In genomic region chr15:56991017-56991416, GRCh38 we compare ENCODE assay signal across 7 cellular contexts.
"Had no signal": no experiment of that assay in that cellular context is flagged by ENCODE, and none has a peak within 500 bp of the region (broad histone marks: within the 10 kb centered on the region; RNA-seq: fewer than 3 reads in every experiment).

No MANE protein-coding gene starts in this region.

- H3K4me3 Mint-ChIP-seq: GM23338, H9, HFFc6, IgD-negative memory B cell had no signal

- H3K4me3 ChIP-seq: GM23338 had no signal

- H3K27me3 Mint-ChIP-seq: IgD-negative memory B cell had no signal

- ATAC-seq: GM23338, HepG2 had no signal

- H3K9me3 Mint-ChIP-seq: GM23338, H9, HFFc6 had no signal

- H3K27ac Mint-ChIP-seq: GM23338, H9, HFFc6, IgD-negative memory B cell had no signal

- H3K27ac ChIP-seq: HL-60 had no signal

- DNase-seq: H9, HCEC 1CT, HFFc6 had no signal
